In the genomic region with DNA sequence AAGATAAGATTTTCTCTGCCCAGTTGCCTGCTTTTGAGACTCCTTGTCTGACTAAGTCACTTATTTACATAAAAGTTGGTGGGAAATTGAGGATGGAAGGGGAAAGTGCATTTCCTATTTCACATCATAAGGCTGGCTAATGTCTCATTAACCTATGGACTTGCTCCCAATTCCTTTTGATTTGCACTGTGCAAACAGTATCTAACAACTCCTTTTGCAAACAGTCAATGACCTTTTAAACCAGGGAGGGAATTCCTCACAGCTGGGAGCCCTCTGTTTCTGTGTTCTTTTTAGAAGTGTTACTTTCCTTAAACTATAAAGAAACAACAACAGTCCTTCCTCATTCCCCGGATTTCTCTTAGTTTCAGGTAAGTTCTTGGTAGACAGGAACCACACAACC, we compare ENCODE assay signal across 28 cellular contexts.
A peak's percentile ranks its signal among the peaks of the same experiment; 100 is the strongest.
DNase-seq lines count a peak whose midpoint lies in the region; ATAC-seq and TF ChIP-seq lines count a peak whose summit lies in the region.
"Had no signal": no experiment of that assay in that cellular context is flagged by ENCODE, and none has a peak within 500 bp of the region (broad histone marks: within the 10 kb centered on the region; RNA-seq: fewer than 3 reads in every experiment).

No MANE protein-coding gene starts in this region.

- no peak for TF ChIP-seq CTCF in fibroblast of villous mesenchyme (IDR thresholded peaks at IDR 0.05; ENCODE audit: insufficient read depth, low read depth, low read length)
- TF ChIP-seq CTCF in mucosa of descending colon (IDR thresholded peaks at IDR 0.05), result no peak
- no peak for TF ChIP-seq CTCF in uterus (IDR thresholded peaks at IDR 0.05)

- intact Hi-C loops in mucosa of descending colon (cut with DNase I, micrococcal nuclease), result no loop called here
- intact Hi-C loops in uterus (cut with DNase I; ENCODE audit: low total_unique reads), result no loop called here

- H3K4me3 ChIP-seq in fibroblast of villous mesenchyme (ENCODE audit: low read depth, low read length) (no peak overlapping the region), mucosa of descending colon (no peak overlapping the region), uterus (no peak overlapping the region)
- H3K4me3 ChIP-seq: BLaER1, HAP-1, lung, SJCRH30, stomach, upper lobe of left lung had no signal

- peak; percentile 6 for DNase-seq in Caki2 (ENCODE audit: low read depth)
- DNase-seq in NCI-H69 (lab: John Stamatoyannopoulos, UW), result peak; percentile 82
- DNase-seq in fibroblast of villous mesenchyme (ENCODE audit: low read depth), result peak; percentile 6
- DNase-seq in mucosa of descending colon, result peak in 1 of 3 donors; percentile 62
- no peak for DNase-seq in mucosa of gallbladder (ENCODE audit: low spot score)
- no peak for DNase-seq in stimulated activated CD4-positive, alpha-beta T cell treated with anti-CD3 and anti-CD28 coated beads, Interleukin-4, amount 100 ng/mL, for 1 hour
- no peak for DNase-seq in uterus
- DNase-seq in KG1 (lab: John Stamatoyannopoulos, UW), result no peak
- DNase-seq: ACHN; activated CD4-positive, alpha-beta T cell treated with anti-CD3 and anti-CD28 coated beads for 4 hours; activated naive CD4-positive, alpha-beta T cell treated with anti-CD3 and anti-CD28 coated beads, Interleukin-2, amount 10 ng/mL, durations not matched to agents 7 days and 5 days; activated T-cell treated with anti-CD3 and anti-CD28 coated beads, Interleukin-2, amount 50 U/mL, for 48 hours; anterior cingulate cortex; caudate nucleus; COR-L47; foreskin fibroblast; KBM-7; NCI-H1930; NCI-H2227 treated with DMSO at 0.1 percent for 48 hours; retina; SJCRH30; stimulated activated CD4-positive, alpha-beta T cell treated with anti-CD3 and anti-CD28 coated beads, Interleukin-12 subunit alpha, Interleukin-12 subunit beta, amount 100 ng/mL, for 4 hours; stomach; upper lobe of left lung had no signal

- H3K4me1 ChIP-seq in mucosa of descending colon (ENCODE audit: low read depth), result peaks cover 3% of the 10 kb centered on the region
- no peaks in the 10 kb centered on the region for H3K4me1 ChIP-seq in uterus
- H3K4me1 ChIP-seq: BLaER1, HAP-1, upper lobe of left lung had no signal

- no peaks in the 10 kb centered on the region for H3K27me3 ChIP-seq in uterus
- H3K27me3 ChIP-seq: BLaER1, SJCRH30, stomach, upper lobe of left lung had no signal

- H3K9me3 ChIP-seq in mucosa of descending colon (no peaks in the 10 kb centered on the region), uterus (no peaks in the 10 kb centered on the region)
- H3K9me3 ChIP-seq: BLaER1, HAP-1, SJCRH30, stomach, upper lobe of left lung had no signal

- no peak overlapping the region for H3K27ac ChIP-seq in uterus
- H3K27ac ChIP-seq: BLaER1, SJCRH30, upper lobe of left lung had no signal

- no peak for TF ChIP-seq POLR2A in uterus (IDR thresholded peaks at IDR 0.05)

- H3K36me3 ChIP-seq in mucosa of descending colon (ENCODE audit: low read depth) (no peaks in the 10 kb centered on the region), uterus (no peaks in the 10 kb centered on the region)
- H3K36me3 ChIP-seq: BLaER1, HAP-1, SJCRH30, stomach, upper lobe of left lung had no signal

- in situ Hi-C loops in Caki2 (cut with HindIII; ENCODE audit: low pct_unique_long_range_greater_than_20kb, low sequenced_read_pairs), result no loop called here

- ATAC-seq in mucosa of descending colon, result peak; percentile 98
- ATAC-seq: Panc1 had no signal

Comparison
In these comparisons a context has a peak if more than half of its experiments do, and no peak if none do; other contexts are left out.
1. DNase-seq: peak in Caki2 (single experiment), NCI-H69 (single experiment) and fibroblast of villous mesenchyme (single experiment); none in mucosa of gallbladder (single experiment), stimulated activated CD4-positive, alpha-beta T cell treated with anti-CD3 and anti-CD28 coated beads, Interleukin-4, amount 100 ng/mL, for 1 hour (single experiment), uterus (0 of 2) and KG1 (single experiment).